Comparison of ENCODE assay signal across 24 cellular contexts in the genomic region with DNA sequence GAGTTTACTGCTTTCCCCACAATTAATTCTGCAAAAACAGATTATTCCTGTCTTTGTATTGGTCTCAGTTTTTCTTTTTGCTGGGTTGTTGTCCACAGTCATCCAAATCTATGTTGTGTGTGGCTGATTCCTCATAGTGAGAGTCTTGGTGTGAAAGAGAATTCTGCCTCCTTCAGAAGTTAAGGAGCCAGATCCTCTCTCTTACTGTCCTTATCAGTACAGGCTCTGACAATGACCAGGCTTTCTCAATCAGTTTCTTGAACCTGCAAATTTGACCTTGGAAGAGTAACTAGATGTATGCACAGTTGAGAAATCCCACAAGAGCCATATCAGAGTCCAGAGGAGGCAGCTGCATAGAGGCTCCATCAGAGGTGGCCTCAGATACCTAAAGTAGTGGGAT. TPM values are rescaled to one million over a fixed set of nuclear protein-coding genes. Genes with fewer than 3 reads are reported as not detected.
DNase-seq lines count a peak whose midpoint lies in the region; ATAC-seq and TF ChIP-seq lines count a peak whose summit lies in the region.
"Had no signal": no experiment of that assay in that cellular context is flagged by ENCODE, and none has a peak within 500 bp of the region (broad histone marks: within the 10 kb centered on the region; RNA-seq: fewer than 3 reads in every experiment).

No MANE protein-coding gene starts in this region.

- H3K4me1 Mint-ChIP-seq in activated T-cell treated with anti-CD3 and anti-CD28 coated beads, Interleukin-2, amount 50 U/mL, for 72 hours (ENCODE audit: low read depth): peaks cover 89% of the 10 kb centered on the region
- H3K4me1 Mint-ChIP-seq in dendritic cell treated with granulocyte-macrophage colony-stimulating factor and Interleukin-4, amounts not matched to agents 40 ng/mL and 50 ng/mL, for 4 days (ENCODE audit: low read depth): peaks cover 72% of the 10 kb centered on the region
- H3K4me1 Mint-ChIP-seq in activated naive CD8-positive, alpha-beta T cell treated with anti-CD3 and anti-CD28 coated beads, Interleukin-2, amount 50 U/mL, for 24 hours: peaks cover 51% of the 10 kb centered on the region

- H3K4me3 Mint-ChIP-seq in activated T-cell treated with anti-CD3 and anti-CD28 coated beads, Interleukin-2, amount 50 U/mL, for 72 hours: peak overlapping the region in 1 of 2 donors; percentile 64
- no peak overlapping the region for H3K4me3 Mint-ChIP-seq in dendritic cell treated with granulocyte-macrophage colony-stimulating factor and Interleukin-4, amounts not matched to agents 40 ng/mL and 50 ng/mL, for 4 days
- H3K4me3 Mint-ChIP-seq in activated naive CD8-positive, alpha-beta T cell treated with anti-CD3 and anti-CD28 coated beads, Interleukin-2, amount 50 U/mL, for 24 hours: no peak overlapping the region

- H3K9me3 Mint-ChIP-seq in activated T-cell treated with anti-CD3 and anti-CD28 coated beads, Interleukin-2, amount 50 U/mL, for 72 hours: peaks cover 2 to 5% of the 10 kb centered on the region in 2 donors
- H3K9me3 Mint-ChIP-seq in dendritic cell treated with granulocyte-macrophage colony-stimulating factor and Interleukin-4, amounts not matched to agents 40 ng/mL and 50 ng/mL, for 4 days: no peaks in the 10 kb centered on the region
- no peaks in the 10 kb centered on the region for H3K9me3 Mint-ChIP-seq in activated naive CD8-positive, alpha-beta T cell treated with anti-CD3 and anti-CD28 coated beads, Interleukin-2, amount 50 U/mL, for 24 hours
- H3K9me3 Mint-ChIP-seq: CD4-positive, CD25-positive, alpha-beta regulatory T cell had no signal

- peaks cover 20% of the 10 kb centered on the region for H3K4me1 ChIP-seq in left ventricle myocardium inferior

- H3K27me3 Mint-ChIP-seq in activated T-cell treated with anti-CD3 and anti-CD28 coated beads, Interleukin-2, amount 50 U/mL, for 72 hours (ENCODE audit: low read depth): no peaks in the 10 kb centered on the region
- no peaks in the 10 kb centered on the region for H3K27me3 Mint-ChIP-seq in dendritic cell treated with granulocyte-macrophage colony-stimulating factor and Interleukin-4, amounts not matched to agents 40 ng/mL and 50 ng/mL, for 4 days
- H3K27me3 Mint-ChIP-seq in activated naive CD8-positive, alpha-beta T cell treated with anti-CD3 and anti-CD28 coated beads, Interleukin-2, amount 50 U/mL, for 24 hours: no peaks in the 10 kb centered on the region
- H3K27me3 Mint-ChIP-seq: CD4-positive, CD25-positive, alpha-beta regulatory T cell had no signal

- H3K36me3 ChIP-seq in left ventricle myocardium inferior: no peaks in the 10 kb centered on the region
- H3K36me3 ChIP-seq: MG63, SJSA1 had no signal

- no peak for DNase-seq in activated T-cell treated with anti-CD3 and anti-CD28 coated beads, Interleukin-2, amount 50 U/mL, for 72 hours
- no peak for DNase-seq in activated T-cell treated with anti-CD3 and anti-CD28 coated beads for 4 hours
- DNase-seq in activated naive CD8-positive, alpha-beta T cell treated with anti-CD3 and anti-CD28 coated beads, Interleukin-2, amount 50 U/mL, for 24 hours: no peak
- DNase-seq in left ventricle myocardium inferior: no peak
- DNase-seq in dermis blood vessel endothelial cell: no peak
- DNase-seq: CD4-positive, CD25-positive, alpha-beta regulatory T cell; KG1; MG63; NCI-H1048; NCI-H1417; NCI-H1694; NCI-H2029 treated with DMSO at 0.1 percent for 48 hours; NCI-H446 treated with DMSO at 0.1 percent for 48 hours; NCI-H526; NCI-H82; NK-92 treated with Interleukin-12 subunit alpha and Interleukin-12 subunit beta, amount 100 ng/mL, for 24 hours; Right ventricle myocardium superior; RPMI8226 had no signal

- H3K27ac Mint-ChIP-seq in activated T-cell treated with anti-CD3 and anti-CD28 coated beads, Interleukin-2, amount 50 U/mL, for 72 hours: peak overlapping the region; percentile 29
- H3K27ac Mint-ChIP-seq in dendritic cell treated with granulocyte-macrophage colony-stimulating factor and Interleukin-4, amounts not matched to agents 40 ng/mL and 50 ng/mL, for 4 days: peak overlapping the region; percentile 85
- H3K27ac Mint-ChIP-seq in activated naive CD8-positive, alpha-beta T cell treated with anti-CD3 and anti-CD28 coated beads, Interleukin-2, amount 50 U/mL, for 24 hours: no peak overlapping the region
- H3K27ac Mint-ChIP-seq: CD4-positive, CD25-positive, alpha-beta regulatory T cell had no signal

- H3K9me3 ChIP-seq in left ventricle myocardium inferior (replicated peaks): no peaks in the 10 kb centered on the region
- H3K9me3 ChIP-seq: MG63, SJSA1 had no signal

- no peak overlapping the region for H3K4me3 ChIP-seq in left ventricle myocardium inferior
- H3K4me3 ChIP-seq: MG63, SJSA1 had no signal

- peaks cover 5 to 6% of the 10 kb centered on the region in 2 donors for H3K36me3 Mint-ChIP-seq in activated T-cell treated with anti-CD3 and anti-CD28 coated beads, Interleukin-2, amount 50 U/mL, for 72 hours (ENCODE audit: insufficient read depth in 2 of 2)
- H3K36me3 Mint-ChIP-seq in dendritic cell treated with granulocyte-macrophage colony-stimulating factor and Interleukin-4, amounts not matched to agents 40 ng/mL and 50 ng/mL, for 4 days (ENCODE audit: low read depth): no peaks in the 10 kb centered on the region
- H3K36me3 Mint-ChIP-seq in activated naive CD8-positive, alpha-beta T cell treated with anti-CD3 and anti-CD28 coated beads, Interleukin-2, amount 50 U/mL, for 24 hours (ENCODE audit: low read depth): peaks cover 2% of the 10 kb centered on the region
- H3K36me3 Mint-ChIP-seq: CD4-positive, CD25-positive, alpha-beta regulatory T cell had no signal

- no peak overlapping the region for H3K27ac ChIP-seq in left ventricle myocardium inferior (replicated peaks)
- H3K27ac ChIP-seq: SJSA1 had no signal

- no peaks in the 10 kb centered on the region for H3K27me3 ChIP-seq in left ventricle myocardium inferior (ENCODE audit: low read depth)
- H3K27me3 ChIP-seq: MG63, SJSA1 had no signal

- ATAC-seq in activated T-cell treated with anti-CD3 and anti-CD28 coated beads, Interleukin-2, amount 50 U/mL, for 72 hours (replicated peaks in 1 of 2): peak in 1 of 2 donors; percentile 45
- ATAC-seq in HG03196 (IDR thresholded peaks at IDR 0.05; ENCODE audit: unreplicated experiment): peak; percentile 34
- ATAC-seq in activated naive CD8-positive, alpha-beta T cell treated with anti-CD3 and anti-CD28 coated beads, Interleukin-2, amount 50 U/mL, for 24 hours: no peak
- ATAC-seq: HCT116 had no signal

- intact Hi-C loops in dendritic cell treated with granulocyte-macrophage colony-stimulating factor and Interleukin-4, amounts not matched to agents 40 ng/mL and 50 ng/mL, for 4 days (cut with micrococcal nuclease): loop anchor here (10.0 kb wide), 1 partner anchor 46 kb away; no protein-coding TSS in a partner anchor
- intact Hi-C loops in left ventricle myocardium inferior (cut with micrococcal nuclease): no loop called here

- TF ChIP-seq CTCF in left ventricle myocardium inferior (IDR thresholded peaks at IDR 0.05; ENCODE audit: borderline replicate concordance): no peak

RNA-seq across cellular contexts. Expression of gene GALC, which starts 5.4 kb away (rescaled TPM):
- 10 to 100 TPM; 40.1 to 40.3 TPM for total RNA-seq in activated T-cell treated with anti-CD3 and anti-CD28 coated beads, Interleukin-2, amount 50 U/mL, for 72 hours
- total RNA-seq in left ventricle myocardium inferior (14.5 TPM), dermis blood vessel endothelial cell (12.7 and 16.8 TPM in 2 replicates)
- total RNA-seq: A172, H4 had no signal

RNA-seq across cellular contexts. Expression of gene GPR65, which starts 6.5 kb away (rescaled TPM):
- 10 to 100 TPM; 24.6 to 31.8 TPM for total RNA-seq in activated T-cell treated with anti-CD3 and anti-CD28 coated beads, Interleukin-2, amount 50 U/mL, for 72 hours
- total RNA-seq in left ventricle myocardium inferior (0.25 TPM), dermis blood vessel endothelial cell (0.05 TPM in 1 of 2 replicates, not detected in the other)
- total RNA-seq: A172, H4 had no signal

Comparison
In these comparisons a context has a peak if more than half of its experiments do, and no peak if none do; other contexts are left out.
1. RNA of gene GPR65, which starts 6.5 kb away (total RNA-seq): 24.6 to 31.8 TPM in activated T-cell treated with anti-CD3 and anti-CD28 coated beads, Interleukin-2, amount 50 U/mL, for 72 hours; 0.25 TPM in left ventricle myocardium inferior (single experiment) and 0.05 TPM in dermis blood vessel endothelial cell; every median in the first group is over 10 times any median in the second.